Comparison of ENCODE assay signal across 21 cellular contexts in genomic region chr12:123696641-123697040, GRCh38. TPM values are rescaled to one million over a fixed set of nuclear protein-coding genes. Genes with fewer than 3 reads are reported as not detected.
DNase-seq lines count a peak whose midpoint lies in the region; TF ChIP-seq lines count a peak whose summit lies in the region.
"Had no signal": no experiment of that assay in that cellular context is flagged by ENCODE, and none has a peak within 500 bp of the region (broad histone marks: within the 10 kb centered on the region; RNA-seq: fewer than 3 reads in every experiment).

No MANE protein-coding gene starts in this region.

- H3K27ac ChIP-seq in PC-9 (peak overlapping the region; percentile 67), stomach (peak overlapping the region; percentile 13 to 77 (median 61))
- H3K27ac ChIP-seq: 22Rv1, foreskin keratinocyte, KMS-11, thoracic aorta had no signal

- no peaks in the 10 kb centered on the region for H3K79me2 ChIP-seq in PC-9 (ENCODE audit: low read depth)

- WGBS in stomach, 5 donors, result 24 to 49% (median 46%) methylated on average over 4 of the region's 4 CpGs

- TF ChIP-seq CTCF in PC-9 (conservative IDR thresholded peaks at IDR 0.05), result no peak
- TF ChIP-seq CTCF in stomach (IDR thresholded peaks at IDR 0.05), result no peak

- peak overlapping the region; percentile 43 for H3K4me2 ChIP-seq in PC-9
- H3K4me2 ChIP-seq: KMS-11 had no signal

- H4K20me1 ChIP-seq in PC-9 (ENCODE audit: insufficient read depth), result no peaks in the 10 kb centered on the region

- TF ChIP-seq EP300 in stomach (IDR thresholded peaks at IDR 0.05), result no peak

- H3K9me2 ChIP-seq in PC-9 (ENCODE audit: insufficient read depth), result no peaks in the 10 kb centered on the region

- H3K36me3 ChIP-seq in PC-9 (ENCODE audit: low read depth), result no peaks in the 10 kb centered on the region
- peaks cover 11 to 97% (median 82%) of the 10 kb centered on the region in 4 donors for H3K36me3 ChIP-seq in stomach

- H3K27me3 ChIP-seq in PC-9 (ENCODE audit: insufficient read depth, low read depth) (no peaks in the 10 kb centered on the region), stomach (no peaks in the 10 kb centered on the region)
- H3K27me3 ChIP-seq: foreskin keratinocyte had no signal

- H3K4me1 ChIP-seq in PC-9 (replicated peaks; ENCODE audit: insufficient read depth) (peaks cover 11% of the 10 kb centered on the region), stomach (peaks cover 0 to 6% (median 2%) of the 10 kb centered on the region in 4 donors)
- H3K4me1 ChIP-seq: foreskin keratinocyte had no signal

- CTCF ChIA-PET in PC-9 (lab: Charles Lee), result no interaction called here

- no peak for TF ChIP-seq POLR2A in stomach (IDR thresholded peaks at IDR 0.05)

- intact Hi-C loops in PC-9 (cut with micrococcal nuclease; ENCODE audit: unreplicated experiment) (no loop called here), stomach (cut with DNase I; ENCODE audit: low total_unique reads) (no loop called here)

- BruUV-seq in PC-9 (replicated peaks; lab: Mats Ljungman, UMichigan), result no TSS peak

- peaks cover 4% of the 10 kb centered on the region; the same call in 1 of the 2 replicates for H3F3A ChIP-seq in PC-9 (ENCODE audit: insufficient read depth, low read depth)

- no peak overlapping the region for H2AFZ ChIP-seq in PC-9

- no peaks in the 10 kb centered on the region for H3K9me3 ChIP-seq in PC-9 (ENCODE audit: insufficient read depth, low read depth)
- H3K9me3 ChIP-seq in stomach, result no peaks in the 10 kb centered on the region
- H3K9me3 ChIP-seq: thoracic aorta had no signal

- POLR2A ChIA-PET in PC-9 (lab: Charles Lee; ENCODE audit: unreplicated experiment), result no interaction called here

- H3K4me3 ChIP-seq in PC-9, result no peak overlapping the region
- peak overlapping the region in 1 of 4 donors; percentile 7 for H3K4me3 ChIP-seq in stomach
- H3K4me3 ChIP-seq: GM12878, thoracic aorta had no signal

- peak; percentile 26 for DNase-seq in NCI-H2227 (lab: John Stamatoyannopoulos, UW; ENCODE audit: unreplicated experiment)
- no peak for DNase-seq in NCI-H2227 treated with DMSO at 0.1 percent for 48 hours (lab: John Stamatoyannopoulos, UW)
- peak; percentile 63 for DNase-seq in NCI-H2029 (lab: John Stamatoyannopoulos, UW)
- DNase-seq in PC-9, result peak in 1 of 2 experiments; percentile 68
- no peak for DNase-seq in stomach
- no peak for DNase-seq in hippocampal formation (lab: John Stamatoyannopoulos, UW)
- DNase-seq in NCI-H526 treated with DMSO at 0.1 percent for 48 hours (lab: John Stamatoyannopoulos, UW), result no peak
- no peak for DNase-seq in HUDEP-2 (lab: John Stamatoyannopoulos, UW; ENCODE audit: unreplicated experiment in 76 of 76)
- DNase-seq: activated CD4-positive, alpha-beta T cell treated with anti-CD3 and anti-CD28 coated beads, Interleukin-2, amount 50 U/mL, for 48 hours; activated CD8-positive, alpha-beta memory T cell treated with anti-CD3 and anti-CD28 coated beads, Interleukin-2, amount 50 U/mL, for 48 hours; activated naive CD8-positive, alpha-beta T cell treated with anti-CD3 and anti-CD28 coated beads for 36 hours; DMS79 treated with DMSO at 0.1 percent for 48 hours; erythroblast; foreskin keratinocyte; immature natural killer cell; left ventricle myocardium superior; MV-4-11 had no signal

RNA-seq across cellular contexts. Expression of gene ATP6V0A2, which starts 15.5 kb away (rescaled TPM):
- total RNA-seq in PC-9 (2021), result 13.8 and 16.3 TPM in 2 replicates
- total RNA-seq in stomach, result 10 to 100 TPM in 3 of 5 donors, 1 to 10 TPM in 2; 4.7 to 91.2 (median 46.5) TPM
- 1 to 10 TPM; 2.1 to 3.8 (median 3.3) TPM for polyA plus RNA-seq in stomach

RNA-seq across cellular contexts. Expression of gene TCTN2, which starts 25.7 kb away (rescaled TPM):
- total RNA-seq in PC-9 (2021), result 17.1 and 21.9 TPM in 2 replicates
- total RNA-seq in stomach, result 10 to 100 TPM in 3 of 5 donors, 1 to 10 TPM in 2; 1.2 to 24.1 (median 17.1) TPM
- 1 to 10 TPM; 2.1 to 2.8 (median 2.8) TPM for polyA plus RNA-seq in stomach

Comparison
In these comparisons a context has a peak if more than half of its experiments do, and no peak if none do; other contexts are left out.
1. DNase-seq: peak in NCI-H2227 (single experiment) and NCI-H2029 (single experiment); none in NCI-H2227 treated with DMSO at 0.1 percent for 48 hours (single experiment), stomach (single experiment), hippocampal formation (0 of 2), NCI-H526 treated with DMSO at 0.1 percent for 48 hours (single experiment) and HUDEP-2 (0 of 76).